In genomic region chr5:65391591-65391990, GRCh38 we compare ENCODE assay signal across 19 cellular contexts.
DNase-seq lines count a peak whose midpoint lies in the region; ATAC-seq lines count a peak whose summit lies in the region.
"Had no signal": no experiment of that assay in that cellular context is flagged by ENCODE, and none has a peak within 500 bp of the region (broad histone marks: within the 10 kb centered on the region; RNA-seq: fewer than 3 reads in every experiment).

No MANE protein-coding gene starts in this region.

- WGBS in GM23248 (ENCODE audit: low coverage in 1 of 2, low lambda C conversion rate in 2 of 2, missing lambda C conversion rate in 2 of 2), 2 experiments = 84% methylated on average over 4 of the region's 4 CpGs
- WGBS in trophoblast cell (ENCODE audit: extremely low coverage, insufficient coverage, insufficient read length) = no CpG with 5 or more reads among the region's 4 CpGs
- WGBS in right cardiac atrium = 87% methylated on average over 4 of the region's 4 CpGs

- no peak overlapping the region for H2BK12ac ChIP-seq in trophoblast cell (ENCODE audit: low read length)

- H3K36me3 ChIP-seq in GM23248 (ENCODE audit: low read depth) (peaks cover 30% of the 10 kb centered on the region), adipocyte (ENCODE audit: control insufficient read depth, insufficient read depth, low read length, severe bottlenecking) (no peaks in the 10 kb centered on the region), trophoblast cell (ENCODE audit: control insufficient read depth in 1 of 2, insufficient read depth in 2 of 2, low read length in 2 of 2) (peaks cover 9 to 10% of the 10 kb centered on the region in 2 experiments)
- H3K36me3 ChIP-seq: BLaER1 had no signal

- no peak for ATAC-seq in right cardiac atrium
- ATAC-seq: K562, Right ventricle myocardium inferior had no signal

- no peak overlapping the region for H3K4me2 ChIP-seq in GM23248 (ENCODE audit: unreplicated experiment)
- no peak overlapping the region for H3K4me2 ChIP-seq in trophoblast cell (ENCODE audit: low read length)
- H3K4me2 ChIP-seq: BLaER1, PC-9 had no signal

- H3K27ac ChIP-seq in GM23248 (no peak overlapping the region), trophoblast cell (ENCODE audit: low read depth, low read length) (no peak overlapping the region), right cardiac atrium (ENCODE audit: low read length) (no peak overlapping the region)
- H3K27ac ChIP-seq: BLaER1, PC-9, SK-N-MC had no signal

- peak; percentile 52 for DNase-seq in GM23248
- DNase-seq in adipocyte (ENCODE audit: low read depth) = peak; percentile 22
- peak; percentile 44 for DNase-seq in fibroblast of gingiva (ENCODE audit: low read depth)
- DNase-seq in trophoblast cell = peak; percentile 30 to 54
- no peak for DNase-seq in KBM-7
- no peak for DNase-seq in DMS153 (lab: John Stamatoyannopoulos, UW)
- DNase-seq in right cardiac atrium = no peak
- no peak for DNase-seq in activated CD4-positive, alpha-beta T cell treated with anti-CD3 and anti-CD28 coated beads, Interleukin-2, amount 50 U/mL, for 48 hours
- DNase-seq: DMS 273 treated with DMSO at 0.1 percent for 48 hours, NCI-H1105 treated with DMSO at 0.1 percent for 48 hours, NCI-H187, NCI-H2171, NCI-H446 treated with DMSO at 0.1 percent for 48 hours, NCI-H748 treated with DMSO at 0.1 percent for 48 hours, PC-9 had no signal

- no peaks in the 10 kb centered on the region for H4K20me1 ChIP-seq in GM23248 (ENCODE audit: insufficient read depth)
- H4K20me1 ChIP-seq: BLaER1 had no signal

- peaks cover 47% of the 10 kb centered on the region for H3K79me2 ChIP-seq in GM23248 (ENCODE audit: insufficient read depth)
- H3K79me2 ChIP-seq in trophoblast cell (ENCODE audit: control insufficient read depth, insufficient read depth, low read length, poor library complexity) = no peaks in the 10 kb centered on the region

- peaks cover 46% of the 10 kb centered on the region for H3F3A ChIP-seq in GM23248 (ENCODE audit: insufficient read depth)

- no peaks in the 10 kb centered on the region for H3K9me3 ChIP-seq in GM23248 (ENCODE audit: low read depth)
- H3K9me3 ChIP-seq in adipocyte (ENCODE audit: control insufficient read depth, low read length) = peaks cover 8% of the 10 kb centered on the region
- peaks cover 2% of the 10 kb centered on the region for H3K9me3 ChIP-seq in trophoblast cell (ENCODE audit: insufficient read depth, low read depth, low read length)
- H3K9me3 ChIP-seq in right cardiac atrium (ENCODE audit: control insufficient read depth, low read length) = no peaks in the 10 kb centered on the region
- H3K9me3 ChIP-seq: BLaER1 had no signal

- no peak overlapping the region for H3K9ac ChIP-seq in GM23248
- H3K9ac ChIP-seq in adipocyte (ENCODE audit: low read length) = no peak overlapping the region
- no peak overlapping the region for H3K9ac ChIP-seq in trophoblast cell (ENCODE audit: low read length)
- H3K9ac ChIP-seq: BLaER1 had no signal

- H3K18ac ChIP-seq in trophoblast cell (ENCODE audit: low read length) = no peak overlapping the region

- H3K23ac ChIP-seq in trophoblast cell (ENCODE audit: low read length) = no peak overlapping the region

- intact Hi-C loops in right cardiac atrium (cut with DNase I) = no loop called here

- H3K27me3 ChIP-seq in GM23248 (replicated peaks; ENCODE audit: insufficient read depth) (no peaks in the 10 kb centered on the region), adipocyte (replicated peaks; ENCODE audit: control insufficient read depth, insufficient read depth, low read length) (no peaks in the 10 kb centered on the region), trophoblast cell (ENCODE audit: insufficient read depth, low read length) (no peaks in the 10 kb centered on the region), right cardiac atrium (ENCODE audit: control insufficient read depth, insufficient read depth) (no peaks in the 10 kb centered on the region)
- H3K27me3 ChIP-seq: BLaER1 had no signal

- H4K8ac ChIP-seq in trophoblast cell (ENCODE audit: low read depth, low read length) = no peak overlapping the region

- H3K9me2 ChIP-seq in GM23248 (ENCODE audit: insufficient read depth) = no peaks in the 10 kb centered on the region

- H3K4ac ChIP-seq in trophoblast cell (ENCODE audit: low read depth, low read length) = no peak overlapping the region

- in situ Hi-C loops in GM23248 (cut with MboI) (no loop called here), KBM-7 (cut with MboI; ENCODE audit: low pct_unique_long_range_greater_than_20kb, low sequenced_read_pairs) (no loop called here)

- peaks cover 34% of the 10 kb centered on the region for H3K4me1 ChIP-seq in GM23248 (ENCODE audit: insufficient read depth)
- peaks cover 32% of the 10 kb centered on the region for H3K4me1 ChIP-seq in adipocyte (ENCODE audit: control insufficient read depth, insufficient read depth, low read length)
- no peaks in the 10 kb centered on the region for H3K4me1 ChIP-seq in trophoblast cell (ENCODE audit: control insufficient read depth in 1 of 2, insufficient read depth in 2 of 2, low read length in 2 of 2)
- H3K4me1 ChIP-seq in right cardiac atrium (ENCODE audit: control insufficient read depth, insufficient read depth, low read length) = no peaks in the 10 kb centered on the region
- H3K4me1 ChIP-seq: BLaER1 had no signal

- H2BK5ac ChIP-seq in trophoblast cell (ENCODE audit: low read depth, low read length, poor library complexity) = no peak overlapping the region

- no peak overlapping the region for H4K91ac ChIP-seq in trophoblast cell (ENCODE audit: low read depth, low read length)

- H3K79me1 ChIP-seq in trophoblast cell (ENCODE audit: low read length) = no peaks in the 10 kb centered on the region

- H3K14ac ChIP-seq in trophoblast cell (ENCODE audit: low read length) = no peak overlapping the region

- H4K12ac ChIP-seq in trophoblast cell (ENCODE audit: low read depth, low read length) = no peak overlapping the region

- H2BK120ac ChIP-seq in trophoblast cell (ENCODE audit: insufficient read depth, low read length, poor library complexity) = no peak overlapping the region

- no peak overlapping the region for H2AK5ac ChIP-seq in trophoblast cell (ENCODE audit: low read length)

- H2AFZ ChIP-seq in GM23248 (no peak overlapping the region), trophoblast cell (ENCODE audit: insufficient read depth, low read length, poor library complexity) (no peak overlapping the region)
- H2AFZ ChIP-seq: PC-9 had no signal

- H3K4me3 ChIP-seq in GM23248 = no peak overlapping the region
- no peak overlapping the region for H3K4me3 ChIP-seq in adipocyte (ENCODE audit: low read length)
- no peak overlapping the region for H3K4me3 ChIP-seq in trophoblast cell (ENCODE audit: low read depth, low read length)
- H3K4me3 ChIP-seq in right cardiac atrium (ENCODE audit: low read length) = no peak overlapping the region
- H3K4me3 ChIP-seq: BLaER1, K562, PC-9, SK-N-MC had no signal

Comparison
In these comparisons a context has a peak if more than half of its experiments do, and no peak if none do; other contexts are left out.
1. DNase-seq: peak in GM23248 (single experiment), adipocyte (single experiment), fibroblast of gingiva (single experiment) and trophoblast cell (2 of 2); none in KBM-7 (single experiment), DMS153 (single experiment), right cardiac atrium (0 of 3) and activated CD4-positive, alpha-beta T cell treated with anti-CD3 and anti-CD28 coated beads, Interleukin-2, amount 50 U/mL, for 48 hours (0 of 2).